In genomic region chr18:76751538-76751890, GRCh38 we compare ENCODE assay signal across 30 cellular contexts.
"Had no signal": no experiment of that assay in that cellular context is flagged by ENCODE, and none has a peak within 500 bp of the region (broad histone marks: within the 10 kb centered on the region; RNA-seq: fewer than 3 reads in every experiment).

No MANE protein-coding gene starts in this region.

- H3K27me3 ChIP-seq: neutrophil, pancreas, suprapubic skin, testis, tibial artery, transverse colon, upper lobe of left lung, vagina had no signal

- DNase-seq: naive thymus-derived CD8-positive, alpha-beta T cell; nephron progenitor cell; nucleus accumbens; pancreas; psoas muscle; right cardiac atrium; spleen; stimulated activated CD4-positive, alpha-beta T cell treated with anti-CD3 and anti-CD28 coated beads, Interleukin-12 subunit alpha, Interleukin-12 subunit beta, amount 100 ng/mL, for 4 hours; stimulated activated CD4-positive, alpha-beta T cell treated with anti-CD3 and anti-CD28 coated beads, Interleukin-1b, Interleukin-23, amount 100 ng/mL, for 48 hours; stimulated activated CD4-positive, alpha-beta T cell treated with anti-CD3 and anti-CD28 coated beads, Interleukin-4, amount 100 ng/mL, for 1 hour; stimulated activated CD4-positive, alpha-beta T cell treated with anti-CD3 and anti-CD28 coated beads, Interleukin-4, amount 100 ng/mL, for 4 hours; stimulated activated CD8-positive, alpha-beta memory T cell treated with anti-CD3 and anti-CD28 coated beads, Interleukin-4, amount 100 ng/mL, for 48 hours; stimulated activated naive CD4-positive, alpha-beta T cell; stimulated activated naive CD8-positive, alpha-beta T cell treated with anti-CD3 and anti-CD28 coated beads, Interleukin-15, amount 100 ng/mL, for 72 hours; stimulated activated naive CD8-positive, alpha-beta T cell treated with anti-CD3 and anti-CD28 coated beads, Interleukin-15, Interleukin-2, amounts not matched to agents 100 U/mL and 50 U/mL, for 24 hours; substantia nigra; testis; tibial artery; transverse colon; upper lobe of left lung had no signal

- H3K4me1 ChIP-seq: pancreas, psoas muscle, spleen, suprapubic skin, testis, upper lobe of left lung had no signal

- H3K27ac Mint-ChIP-seq: naive thymus-derived CD8-positive, alpha-beta T cell; natural killer cell treated with Interleukin-12 subunit alpha and Interleukin-12 subunit beta and Interleukin-15 and Interleukin-18, amount 100 ng/mL, for 72 hours; nephron progenitor cell; stimulated activated memory B cell treated with anti-CD40 and anti-IgM and Interleukin-4, amounts not matched to agents 10 μg/mL and 1 μg/mL and 100 μg/mL, for 72 hours; stimulated activated naive CD8-positive, alpha-beta T cell treated with anti-CD3 and anti-CD28 coated beads, Interleukin-15, amount 100 ng/mL, for 72 hours had no signal

- H3K4me2 ChIP-seq: smooth muscle cell had no signal

- FAIRE-seq: pancreas, urothelium cell line had no signal

- H3K4me3 Mint-ChIP-seq: naive thymus-derived CD8-positive, alpha-beta T cell; natural killer cell treated with Interleukin-12 subunit alpha and Interleukin-12 subunit beta and Interleukin-15 and Interleukin-18, amount 100 ng/mL, for 72 hours; nephron progenitor cell; neural crest cell; stimulated activated memory B cell treated with anti-CD40 and anti-IgM and Interleukin-4, amounts not matched to agents 10 μg/mL and 1 μg/mL and 100 μg/mL, for 72 hours; stimulated activated naive CD8-positive, alpha-beta T cell treated with anti-CD3 and anti-CD28 coated beads, Interleukin-15, amount 100 ng/mL, for 72 hours had no signal

- H3K4me1 Mint-ChIP-seq: naive thymus-derived CD8-positive, alpha-beta T cell; neural crest cell; stimulated activated memory B cell treated with anti-CD40 and anti-IgM and Interleukin-4, amounts not matched to agents 10 μg/mL and 1 μg/mL and 100 μg/mL, for 72 hours; stimulated activated naive CD8-positive, alpha-beta T cell treated with anti-CD3 and anti-CD28 coated beads, Interleukin-15, amount 100 ng/mL, for 72 hours had no signal

- H3K36me3 ChIP-seq: neutrophil, pancreas, spleen, suprapubic skin, tibial artery, transverse colon, upper lobe of left lung, vagina had no signal

- H3K27me3 Mint-ChIP-seq: stimulated activated memory B cell treated with anti-CD40 and anti-IgM and Interleukin-4, amounts not matched to agents 10 μg/mL and 1 μg/mL and 100 μg/mL, for 72 hours; stimulated activated naive CD8-positive, alpha-beta T cell treated with anti-CD3 and anti-CD28 coated beads, Interleukin-15, amount 100 ng/mL, for 72 hours had no signal

- H3K27ac ChIP-seq: neutrophil, pancreas, psoas muscle, skin epidermis, spleen, suprapubic skin, testis, tibial artery, transverse colon, upper lobe of left lung, vagina had no signal

- H3K4me3 ChIP-seq: pancreas, psoas muscle, skin epidermis, smooth muscle cell, spleen, suprapubic skin, testis, tibial artery, transverse colon, upper lobe of left lung, vagina had no signal

- ATAC-seq: naive thymus-derived CD8-positive, alpha-beta T cell; natural killer cell treated with Interleukin-12 subunit alpha and Interleukin-12 subunit beta and Interleukin-15 and Interleukin-18, amount 100 ng/mL, for 72 hours; pancreas; psoas muscle; right cardiac atrium; sciatic nerve; stimulated activated memory B cell treated with anti-CD40 and anti-IgM and Interleukin-4, amounts not matched to agents 10 μg/mL and 1 μg/mL and 100 μg/mL, for 72 hours; stimulated activated naive CD8-positive, alpha-beta T cell treated with anti-CD3 and anti-CD28 coated beads, Interleukin-15, amount 100 ng/mL, for 72 hours; stimulated activated naive CD8-positive, alpha-beta T cell treated with anti-CD3 and anti-CD28 coated beads, Interleukin-15, Interleukin-2, amounts not matched to agents 100 U/mL and 50 U/mL, for 24 hours had no signal

- H3K9me3 ChIP-seq: testis had no signal
